ENCODE assay signal across 6 cellular contexts in the genomic region with DNA sequence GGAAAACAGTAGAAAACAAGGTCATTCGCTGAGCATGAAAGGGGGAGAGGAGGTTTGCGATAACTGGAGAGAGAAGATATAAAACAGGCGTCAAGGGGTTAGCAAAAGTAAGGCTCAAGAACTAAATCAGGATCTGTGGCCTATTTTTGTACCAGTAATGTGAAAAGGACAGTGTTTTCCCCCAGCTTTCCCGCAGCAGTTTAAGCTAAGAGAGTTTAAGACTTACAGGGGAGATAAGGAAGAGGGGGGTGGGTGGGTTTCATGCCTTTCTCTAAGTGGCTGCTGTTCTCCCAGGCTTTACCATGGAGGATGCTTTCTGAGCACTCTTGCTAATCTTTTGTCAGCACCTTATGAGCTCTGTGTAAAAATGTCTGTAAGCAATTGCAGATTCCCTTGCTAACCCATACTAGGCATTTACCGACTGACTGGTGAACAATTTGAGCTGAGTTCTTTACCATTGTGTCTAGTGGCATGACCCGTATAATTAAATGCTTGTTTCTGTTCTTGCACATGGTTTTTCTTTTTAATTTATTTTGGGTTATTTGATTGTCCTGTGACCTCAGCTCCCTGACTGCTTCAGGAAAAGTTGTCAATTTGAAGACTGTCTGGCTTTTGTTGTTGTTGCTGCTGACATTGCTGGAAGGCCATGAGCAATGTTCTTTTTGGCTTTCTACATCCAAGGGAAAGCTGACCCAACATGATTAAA.
DNase-seq lines count a peak whose midpoint lies in the region; ATAC-seq, FAIRE-seq and TF ChIP-seq lines count a peak whose summit lies in the region.
"Not testable (repeated sequence)": the region's sequence is repeated elsewhere in the genome, so short reads cannot be mapped to it uniquely, and the experiment has no call there.

No MANE protein-coding gene starts in this region.

- H3K27me3 ChIP-seq in cardiac muscle cell, neural progenitor cell: not testable (repeated sequence)

- not testable (repeated sequence) for DNase-seq in H54 (ENCODE audit: insufficient read length, low spot score); WTC11 (ENCODE audit: low spot score); neural progenitor cell (ENCODE audit: low spot score)
- peak; percentile 50 for DNase-seq in SK-N-DZ (ENCODE audit: low spot score)
- peak in 1 of 2 donors; percentile 55 for DNase-seq in cardiac muscle cell (ENCODE audit: low read depth in 1 of 2, low spot score in 1 of 2)

- H3K36me3 Mint-ChIP-seq in WTC11, neural progenitor cell: not testable (repeated sequence)

- H3K4me1 ChIP-seq in cardiac muscle cell (ENCODE audit: low read depth): peaks cover 15% of the 10 kb centered on the region
- H3K4me1 ChIP-seq in neural progenitor cell: not testable (repeated sequence)

- H3K9ac ChIP-seq in neural progenitor cell: not testable (repeated sequence)

- peak overlapping the region; percentile 8 for H3K27ac Mint-ChIP-seq in WTC11
- H3K27ac Mint-ChIP-seq in neural progenitor cell: not testable (repeated sequence)

- H3K9me3 Mint-ChIP-seq in WTC11 (peaks cover 13% of the 10 kb centered on the region), neural progenitor cell (peaks cover 29% of the 10 kb centered on the region)

- H3K36me3 ChIP-seq in cardiac muscle cell, neural progenitor cell: not testable (repeated sequence)

- H3K4me1 Mint-ChIP-seq in WTC11: peaks cover 17% of the 10 kb centered on the region
- not testable (repeated sequence) for H3K4me1 Mint-ChIP-seq in neural progenitor cell

- not testable (repeated sequence) for TF ChIP-seq POLR2A in H54 (IDR thresholded peaks at IDR 0.05; ENCODE audit: low read depth, low read length)

- FAIRE-seq in H54 (lab: Jason Lieb, UNC): peak; percentile 6

- H3K4me3 Mint-ChIP-seq in WTC11, neural progenitor cell: not testable (repeated sequence)

- not testable (repeated sequence) for H3K27me3 Mint-ChIP-seq in WTC11 (ENCODE audit: low read depth); neural progenitor cell (ENCODE audit: insufficient read depth, low read depth)

- H2AFZ ChIP-seq in neural progenitor cell (replicated peaks): not testable (repeated sequence)

- H3K4me3 ChIP-seq in cardiac muscle cell, neural progenitor cell: not testable (repeated sequence)

- peak overlapping the region; percentile 38 for H3K4me2 ChIP-seq in neural progenitor cell

- ATAC-seq in SK-N-SH treated with all-trans-retinoic acid at 6 μM for 48 hours, WTC11: not testable (repeated sequence)

- POLR2A ChIA-PET in WTC11 (lab: Charles Lee): not testable (repeated sequence)

- H3K27ac ChIP-seq in cardiac muscle cell: peak overlapping the region; percentile 82
- H3K27ac ChIP-seq in neural progenitor cell: not testable (repeated sequence)

- H3K79me2 ChIP-seq in neural progenitor cell (ENCODE audit: low read depth): not testable (repeated sequence)

- H3K9me3 ChIP-seq in cardiac muscle cell (ENCODE audit: low read depth); neural progenitor cell (ENCODE audit: low read depth): not testable (repeated sequence)

- not testable (repeated sequence) for H4K20me1 ChIP-seq in neural progenitor cell (ENCODE audit: low read depth)

- CTCF ChIA-PET in WTC11 (lab: Charles Lee): not testable (repeated sequence)

- not testable (repeated sequence) for H3F3A ChIP-seq in neural progenitor cell (ENCODE audit: low read depth)

- not testable (repeated sequence) for TF ChIP-seq CTCF in WTC11 (IDR thresholded peaks at IDR 0.05); cardiac muscle cell (IDR thresholded peaks at IDR 0.05; ENCODE audit: low read depth, low read length); neural progenitor cell (IDR thresholded peaks at IDR 0.05)

TF ChIP-seq in SK-N-SH treated with all-trans-retinoic acid at 6 μM for 48 hours, 23 proteins besides CTCF, POLR2A, EP300 and RAD21:
- TF ChIP-seq TCF4 (CRISPR knock-in tag; IDR thresholded peaks at IDR 0.05; ENCODE audit: borderline replicate concordance): peak; percentile 60; the same call in 1 of the 2 replicates
